Comparison of ENCODE assay signal across 22 cellular contexts in genomic region chr2:231211461-231211860, GRCh38.
"Had no signal": no experiment of that assay in that cellular context is flagged by ENCODE, and none has a peak within 500 bp of the region (broad histone marks: within the 10 kb centered on the region; RNA-seq: fewer than 3 reads in every experiment).

No MANE protein-coding gene starts in this region.

- H3K27ac Mint-ChIP-seq: activated CD4-positive, alpha-beta T cell treated with anti-CD3 and anti-CD28 coated beads, Interleukin-2, amount 10 ng/mL, durations not matched to agents 7 days and 5 days; activated CD8-positive, alpha-beta T cell treated with anti-CD3 and anti-CD28 coated beads for 36 hours; activated naive CD8-positive, alpha-beta T cell treated with anti-CD3 and anti-CD28 coated beads, Interleukin-2, amount 50 U/mL, for 24 hours; activated T-helper 1 cell treated with anti-CD3 and anti-CD28 coated beads, Interleukin-12 subunit alpha, Interleukin-12 subunit beta, Interleukin-2, Interleukin-4 antibody, amounts not matched to agents 30 ng/mL and 10 ng/mL and 1 ng/mL, durations not matched to agents 14 hours and 24 hours and 36 hours; endodermal cell; immature natural killer cell; naive thymus-derived CD4-positive, alpha-beta T cell had no signal

- H3K9me3 Mint-ChIP-seq: activated CD4-positive, alpha-beta T cell treated with anti-CD3 and anti-CD28 coated beads, Interleukin-2, amount 10 ng/mL, durations not matched to agents 7 days and 5 days; activated CD8-positive, alpha-beta T cell treated with anti-CD3 and anti-CD28 coated beads for 36 hours; activated naive CD8-positive, alpha-beta T cell treated with anti-CD3 and anti-CD28 coated beads, Interleukin-2, amount 50 U/mL, for 24 hours; activated T-helper 1 cell treated with anti-CD3 and anti-CD28 coated beads, Interleukin-12 subunit alpha, Interleukin-12 subunit beta, Interleukin-2, Interleukin-4 antibody, amounts not matched to agents 30 ng/mL and 10 ng/mL and 1 ng/mL, durations not matched to agents 14 hours and 24 hours and 36 hours; central memory CD8-positive, alpha-beta T cell; endodermal cell; immature natural killer cell; naive thymus-derived CD4-positive, alpha-beta T cell; neural crest cell had no signal

- H3K27ac ChIP-seq: coronary artery, foreskin keratinocyte, hepatocyte, left lung, thyroid gland had no signal

- H3K4me1 ChIP-seq: foreskin keratinocyte, left lung, thyroid gland had no signal

- ATAC-seq: activated CD8-positive, alpha-beta T cell treated with anti-CD3 and anti-CD28 coated beads for 36 hours; activated naive CD8-positive, alpha-beta T cell treated with anti-CD3 and anti-CD28 coated beads, Interleukin-2, amount 50 U/mL, for 24 hours; foreskin keratinocyte; left lung; naive thymus-derived CD4-positive, alpha-beta T cell had no signal

- H3K4me3 Mint-ChIP-seq: activated CD4-positive, alpha-beta T cell treated with anti-CD3 and anti-CD28 coated beads, Interleukin-2, amount 10 ng/mL, durations not matched to agents 7 days and 5 days; activated CD8-positive, alpha-beta T cell treated with anti-CD3 and anti-CD28 coated beads for 36 hours; activated naive CD8-positive, alpha-beta T cell treated with anti-CD3 and anti-CD28 coated beads, Interleukin-2, amount 50 U/mL, for 24 hours; activated T-helper 1 cell treated with anti-CD3 and anti-CD28 coated beads, Interleukin-12 subunit alpha, Interleukin-12 subunit beta, Interleukin-2, Interleukin-4 antibody, amounts not matched to agents 30 ng/mL and 10 ng/mL and 1 ng/mL, durations not matched to agents 14 hours and 24 hours and 36 hours; central memory CD8-positive, alpha-beta T cell; endodermal cell; immature natural killer cell; naive thymus-derived CD4-positive, alpha-beta T cell; neural crest cell had no signal

- H3K9me3 ChIP-seq: left lung, thyroid gland had no signal

- DNase-seq: activated CD4-positive, alpha-beta T cell treated with anti-CD3 and anti-CD28 coated beads, Interleukin-2, amount 10 ng/mL, durations not matched to agents 7 days and 5 days; activated CD8-positive, alpha-beta T cell treated with anti-CD3 and anti-CD28 coated beads for 36 hours; activated gamma-delta T cell; activated naive CD4-positive, alpha-beta T cell treated with anti-CD3 and anti-CD28 coated beads, Interleukin-2, amount 50 U/mL, for 16 hours; activated naive CD8-positive, alpha-beta T cell treated with anti-CD3 and anti-CD28 coated beads, Interleukin-2, amount 50 U/mL, for 24 hours; anterior cingulate cortex; endodermal cell; foreskin keratinocyte; glutamatergic neuron; immature natural killer cell; left lung; naive thymus-derived CD4-positive, alpha-beta T cell; occipital lobe; stimulated activated CD4-positive, alpha-beta T cell treated with anti-CD3 and anti-CD28 coated beads, Interleukin-4, amount 100 ng/mL, for 24 hours; stimulated activated naive CD4-positive, alpha-beta T cell treated with Interleukin-2 at 50 U/mL for 16 hours; T-helper 2 cell; thyroid gland had no signal

- H3K4me3 ChIP-seq: coronary artery, hepatocyte, left lung, thyroid gland had no signal

- H3K27me3 ChIP-seq: foreskin keratinocyte, hepatocyte, left lung, thyroid gland had no signal

- H3K27me3 Mint-ChIP-seq: activated CD4-positive, alpha-beta T cell treated with anti-CD3 and anti-CD28 coated beads, Interleukin-2, amount 10 ng/mL, durations not matched to agents 7 days and 5 days; activated CD8-positive, alpha-beta T cell treated with anti-CD3 and anti-CD28 coated beads for 36 hours; activated naive CD8-positive, alpha-beta T cell treated with anti-CD3 and anti-CD28 coated beads, Interleukin-2, amount 50 U/mL, for 24 hours; central memory CD8-positive, alpha-beta T cell; naive thymus-derived CD4-positive, alpha-beta T cell had no signal

- H3K4me2 ChIP-seq: hepatocyte had no signal

- H3K36me3 Mint-ChIP-seq: immature natural killer cell had no signal

- H3K4me1 Mint-ChIP-seq: activated CD4-positive, alpha-beta T cell treated with anti-CD3 and anti-CD28 coated beads, Interleukin-2, amount 10 ng/mL, durations not matched to agents 7 days and 5 days; activated naive CD8-positive, alpha-beta T cell treated with anti-CD3 and anti-CD28 coated beads, Interleukin-2, amount 50 U/mL, for 24 hours; central memory CD8-positive, alpha-beta T cell; endodermal cell; immature natural killer cell; naive thymus-derived CD4-positive, alpha-beta T cell had no signal
